18 cellular contexts compared by ENCODE assay signal in the genomic region with DNA sequence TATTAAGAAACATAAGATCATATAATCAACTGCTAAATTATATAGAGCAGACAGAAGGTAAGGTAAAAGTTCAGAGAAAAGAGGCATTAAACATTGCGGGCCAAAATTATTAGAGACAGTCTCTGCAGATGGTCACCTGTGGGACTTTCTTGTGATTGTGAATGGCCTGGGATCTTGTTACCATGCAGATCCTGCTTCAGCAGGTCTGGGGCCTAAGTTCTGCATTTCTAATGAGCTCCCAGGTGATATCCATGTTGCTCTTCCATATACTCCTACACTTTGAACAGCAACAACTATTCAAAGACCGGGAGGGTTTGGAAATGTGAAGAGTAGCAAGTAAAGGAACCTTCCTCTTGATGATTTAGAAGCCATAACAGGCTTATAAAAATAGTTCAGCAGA. TPM values are rescaled to one million over a fixed set of nuclear protein-coding genes. Genes with fewer than 3 reads are reported as not detected.
A peak's percentile ranks its signal among the peaks of the same experiment; 100 is the strongest.
DNase-seq lines count a peak whose midpoint lies in the region; ATAC-seq and TF ChIP-seq lines count a peak whose summit lies in the region.
"Had no signal": no experiment of that assay in that cellular context is flagged by ENCODE, and none has a peak within 500 bp of the region (broad histone marks: within the 10 kb centered on the region; RNA-seq: fewer than 3 reads in every experiment).

No MANE protein-coding gene starts in this region.

- peaks cover 2% of the 10 kb centered on the region for H3K36me3 Mint-ChIP-seq in chondrocyte (ENCODE audit: low read depth)

- peak overlapping the region; percentile 43; the same call in 1 of the 2 replicates for H3K4me2 ChIP-seq in IMR-90 (ENCODE audit: low read depth, low read length)

- H3K4ac ChIP-seq in IMR-90 (ENCODE audit: low read depth, low read length): peak overlapping the region; percentile 95

- H2AFZ ChIP-seq in IMR-90 (replicated peaks; ENCODE audit: low read length, poor library complexity): peak overlapping the region; percentile 72

- H3K4me1 ChIP-seq in IMR-90 (ENCODE audit: control insufficient read depth, insufficient read depth, low read length) (peaks cover 18% of the 10 kb centered on the region), lower lobe of right lung (peaks cover 5% of the 10 kb centered on the region), thyroid gland (peaks cover 10 to 14% of the 10 kb centered on the region in 2 donors), gastrocnemius medialis (no peaks in the 10 kb centered on the region)
- H3K4me1 ChIP-seq: pancreas had no signal

- peak overlapping the region; percentile 100 for H3K18ac ChIP-seq in IMR-90 (ENCODE audit: low read depth, low read length)

- H3K4me1 Mint-ChIP-seq in chondrocyte (ENCODE audit: low read depth): peaks cover 29% of the 10 kb centered on the region

- intact Hi-C loops in IMR-90 (cut with micrococcal nuclease): no loop called here
- intact Hi-C loops in lower lobe of right lung (cut with DNase I): no loop called here
- intact Hi-C loops in thyroid gland (cut with DNase I): no loop called here
- intact Hi-C loops in gastrocnemius medialis (cut with DNase I; ENCODE audit: low total_unique reads): no loop called here

- H3K27ac ChIP-seq in IMR-90 (ENCODE audit: insufficient read depth, low read length) (peak overlapping the region; percentile 94), lower lobe of right lung (peak overlapping the region; percentile 56), thyroid gland (peak overlapping the region; percentile 34 to 66 (median 36)), gastrocnemius medialis (peak overlapping the region in 1 of 4 donors; percentile 10)
- H3K27ac ChIP-seq: pancreas had no signal

- peak overlapping the region; percentile 99 for H2BK15ac ChIP-seq in IMR-90 (ENCODE audit: low read depth, low read length)

- TF ChIP-seq POLR2A in IMR-90 (IDR thresholded peaks at IDR 0.05; ENCODE audit: low read depth, low read length): no peak
- TF ChIP-seq POLR2A in thyroid gland (IDR thresholded peaks at IDR 0.05): no peak
- TF ChIP-seq POLR2A in gastrocnemius medialis (IDR thresholded peaks at IDR 0.05): no peak

- H3K9me1 ChIP-seq in IMR-90 (ENCODE audit: insufficient read depth, low read length): peaks cover 7% of the 10 kb centered on the region

- H3K36me3 ChIP-seq in IMR-90 (ENCODE audit: control insufficient read depth, insufficient read depth, low read length) (no peaks in the 10 kb centered on the region), lower lobe of right lung (no peaks in the 10 kb centered on the region), thyroid gland (no peaks in the 10 kb centered on the region), gastrocnemius medialis (no peaks in the 10 kb centered on the region)
- H3K36me3 ChIP-seq: pancreas had no signal

- no peaks in the 10 kb centered on the region for H3K27me3 Mint-ChIP-seq in chondrocyte (ENCODE audit: low read depth)
- H3K27me3 Mint-ChIP-seq: activated CD4-positive, alpha-beta T cell treated with anti-CD3 and anti-CD28 coated beads for 36 hours had no signal

- H2AK5ac ChIP-seq in IMR-90 (ENCODE audit: low read depth, low read length): peak overlapping the region; percentile 67; the same call in 1 of the 2 replicates

- BruUV-seq in IMR-90 (replicated peaks; lab: Mats Ljungman, UMichigan): no TSS peak

- H4K8ac ChIP-seq in IMR-90 (ENCODE audit: low read depth in 2 of 2, low read length in 2 of 2): peak overlapping the region; percentile 82 to 84

- no peaks in the 10 kb centered on the region for H3K27me3 ChIP-seq in IMR-90 (ENCODE audit: control insufficient read depth, insufficient read depth, low read length)
- H3K27me3 ChIP-seq in lower lobe of right lung (ENCODE audit: low read depth): no peaks in the 10 kb centered on the region
- H3K27me3 ChIP-seq in thyroid gland: no peaks in the 10 kb centered on the region
- H3K27me3 ChIP-seq in gastrocnemius medialis: no peaks in the 10 kb centered on the region
- H3K27me3 ChIP-seq: pancreas had no signal

- POLR2A ChIA-PET in IMR-90 (lab: Charles Lee; ENCODE audit: unreplicated experiment): no interaction called here

- H3K23ac ChIP-seq in IMR-90 (ENCODE audit: low read depth, low read length): peak overlapping the region; percentile 39

- peak overlapping the region; percentile 97 for H4K91ac ChIP-seq in IMR-90 (ENCODE audit: insufficient read depth, low read depth, low read length)

- peak overlapping the region; percentile 99 for H4K5ac ChIP-seq in IMR-90 (ENCODE audit: low read depth, low read length)

- peak overlapping the region; percentile 95 for H2BK120ac ChIP-seq in IMR-90 (ENCODE audit: low read depth, low read length)

- ATAC-seq in IMR-90 (ENCODE audit: low read depth) (peak; percentile 6; the same call in 1 of the 2 replicates), lower lobe of right lung (no peak), gastrocnemius medialis (no peak)
- ATAC-seq: activated CD4-positive, alpha-beta T cell treated with anti-CD3 and anti-CD28 coated beads for 36 hours; left lobe of liver had no signal

- DNase-seq in IMR-90 (no peak), chondrocyte (ENCODE audit: low spot score) (no peak), lower lobe of right lung (no peak), thyroid gland (no peak), gastrocnemius medialis (no peak), cortex of kidney (lab: John Stamatoyannopoulos, UW) (no peak), SW480 (ENCODE audit: low spot score) (no peak), HuH-7 (ENCODE audit: low spot score) (no peak)
- DNase-seq: activated CD4-positive, alpha-beta T cell treated with anti-CD3 and anti-CD28 coated beads for 36 hours; activated effector memory CD4-positive, alpha-beta T cell treated with Interleukin-2 at 50 U/mL for 16 hours; amniotic stem cell; Caco-2; Karpas-422; NCI-H1105 treated with DMSO at 0.1 percent for 48 hours; NCI-H2171 treated with DMSO at 0.1 percent for 48 hours; pancreas; stimulated activated CD4-positive, alpha-beta T cell treated with anti-CD3 and anti-CD28 coated beads, Interleukin-4, amount 100 ng/mL, for 24 hours had no signal

- no peak overlapping the region for H3K9ac ChIP-seq in IMR-90 (ENCODE audit: low read depth, low read length)

- peak overlapping the region; percentile 96 for H2BK5ac ChIP-seq in IMR-90 (ENCODE audit: low read depth, low read length, poor library complexity, severe bottlenecking)

- TF ChIP-seq CTCF in IMR-90 (conservative IDR thresholded peaks at IDR 0.05; ENCODE audit: low read depth, low read length): no peak
- TF ChIP-seq CTCF in chondrocyte (IDR thresholded peaks at IDR 0.05): no peak
- no peak for TF ChIP-seq CTCF in lower lobe of right lung (IDR thresholded peaks at IDR 0.05)
- no peak for TF ChIP-seq CTCF in thyroid gland (IDR thresholded peaks at IDR 0.05)
- no peak for TF ChIP-seq CTCF in gastrocnemius medialis (IDR thresholded peaks at IDR 0.05 in 4 of 5, conservative IDR thresholded peaks at IDR 0.05 in 1 of 5)

- peaks cover 10 to 18% of the 10 kb centered on the region in 2 experiments; a peak in 2 of 4 replicates for H3K79me1 ChIP-seq in IMR-90 (ENCODE audit: low read depth in 1 of 2, low read length in 2 of 2)

- H3K27ac Mint-ChIP-seq in chondrocyte (ENCODE audit: unreplicated experiment): peak overlapping the region; percentile 81
- H3K27ac Mint-ChIP-seq: activated CD4-positive, alpha-beta T cell treated with anti-CD3 and anti-CD28 coated beads for 36 hours had no signal

- peaks cover 9% of the 10 kb centered on the region for H3K9me3 Mint-ChIP-seq in chondrocyte (ENCODE audit: low read depth)

- no peak overlapping the region for H2AK9ac ChIP-seq in IMR-90 (replicated peaks; ENCODE audit: low read depth, low read length, poor library complexity)

- peak overlapping the region; percentile 58 for H3K56ac ChIP-seq in IMR-90 (ENCODE audit: extremely low read depth, insufficient read depth, low read length)

- CTCF ChIA-PET in IMR-90 (lab: Yijun Ruan, JAX): interaction anchor here (0.6 to 1.0 kb wide), 3 partner anchors 13 to 647 kb away, joined by 3 to 4 read pairs (median 3); no protein-coding TSS in a partner anchor

- in situ Hi-C loops in IMR-90 (cut with MboI; ENCODE audit: low sequenced_read_pairs): no loop called here
- in situ Hi-C loops in gastrocnemius medialis (cut with MboI; ENCODE audit: low sequenced_read_pairs in 4 of 4): no loop called here

- H2BK20ac ChIP-seq in IMR-90 (ENCODE audit: low read depth, low read length): peak overlapping the region; percentile 98

- no peaks in the 10 kb centered on the region for H4K20me1 ChIP-seq in IMR-90 (ENCODE audit: insufficient read depth, low read length)

- H3K4me3 ChIP-seq in IMR-90 (ENCODE audit: insufficient read depth, low read depth, low read length) (no peak overlapping the region), lower lobe of right lung (no peak overlapping the region), thyroid gland (replicated peaks in 1 of 3) (no peak overlapping the region), gastrocnemius medialis (no peak overlapping the region)
- H3K4me3 ChIP-seq: pancreas had no signal

- dilution Hi-C loops in IMR-90 (cut with HindIII; ENCODE audit: low sequenced_read_pairs, unreplicated experiment): no loop called here

- TF ChIP-seq RAD21 in IMR-90 (IDR thresholded peaks at IDR 0.05; ENCODE audit: low read length): no peak

- WGBS in IMR-90 (ENCODE audit: extremely low coverage in 2 of 2, insufficient read length in 1 of 2), 2 experiments: 80% methylated on average over 1 of the region's 2 CpGs; no CpG with 5 or more reads in 1 of the 2 experiments
- WGBS in thyroid gland, 2 donors: 79 to 87% methylated on average over 2 of the region's 2 CpGs

- peak overlapping the region; percentile 71 for H3K14ac ChIP-seq in IMR-90 (replicated peaks; ENCODE audit: low read depth, low read length)

- H3K4me3 Mint-ChIP-seq in chondrocyte (ENCODE audit: unreplicated experiment): no peak overlapping the region
- H3K4me3 Mint-ChIP-seq: activated CD4-positive, alpha-beta T cell treated with anti-CD3 and anti-CD28 coated beads for 36 hours had no signal

- H3K9me3 ChIP-seq in IMR-90 (ENCODE audit: control insufficient read depth, insufficient read depth, low read length) (no peaks in the 10 kb centered on the region), lower lobe of right lung (no peaks in the 10 kb centered on the region), thyroid gland (no peaks in the 10 kb centered on the region), gastrocnemius medialis (no peaks in the 10 kb centered on the region)
- H3K9me3 ChIP-seq: Caco-2, pancreas had no signal

TF ChIP-seq in IMR-90, 13 proteins besides CTCF, POLR2A, EP300 and RAD21:
- TF ChIP-seq BHLHE40 (IDR thresholded peaks at IDR 0.05; ENCODE audit: low read depth, low read length) (no peak), SMC3 (IDR thresholded peaks at IDR 0.05; ENCODE audit: low read depth, low read length) (no peak), MAZ (IDR thresholded peaks at IDR 0.05; ENCODE audit: borderline replicate concordance, low read depth, low read length) (no peak), FOS (IDR thresholded peaks at IDR 0.05; ENCODE audit: low read depth, low read length) (no peak)
TF ChIP-seq in IMR-90: peak in this region for 0.

RNA-seq across cellular contexts. Expression of a gene that starts 8.5 kb away (rescaled TPM):
- total RNA-seq in IMR-90 (2012; rRNA removed) (8.1 and 19.2 TPM in 2 replicates), chondrocyte (10.2 to 14.8 TPM (median 11.2 TPM) in 3 replicates), lower lobe of right lung (13.6 TPM), thyroid gland (10 to 100 TPM; 23.4 to 34.4 (median 25.9) TPM), gastrocnemius medialis (1 to 10 TPM; 4.1 to 7.8 (median 4.9) TPM)
- 5.2 and 6.9 TPM in 2 replicates for polyA plus RNA-seq in IMR-90 (2012; rRNA removed)
- 2.3 and 2.4 TPM in 2 replicates for polyA plus RNA-seq in IMR-90 (2012; cell fraction: cytosol; rRNA removed)
- polyA plus RNA-seq in IMR-90 (2012; cell fraction: nucleus; rRNA removed; ENCODE audit: low replicate concordance): 3.4 and 12.7 TPM in 2 replicates
